1 cellular context compared by ENCODE assay signal in genomic region chr15:90043611-90044010, GRCh38.
TF ChIP-seq lines count a peak whose summit lies in the region.

No MANE protein-coding gene starts in this region.

TF ChIP-seq in GM23338, 12 proteins besides CTCF, POLR2A, EP300 and RAD21:
- TF ChIP-seq ZNF462 (CRISPR knock-in tag; IDR thresholded peaks at IDR 0.05) (no peak), CREB1 (CRISPR knock-in tag; IDR thresholded peaks at IDR 0.05; ENCODE audit: low read depth) (no peak), STAT1 (IDR thresholded peaks at IDR 0.05; ENCODE audit: unreplicated experiment) (no peak), EZH2phosphoT487 (IDR thresholded peaks at IDR 0.05; ENCODE audit: unreplicated experiment) (no peak), ZNF114 (CRISPR knock-in tag; IDR thresholded peaks at IDR 0.05) (no peak), REST (IDR thresholded peaks at IDR 0.05; ENCODE audit: unreplicated experiment) (no peak), NANOG (IDR thresholded peaks at IDR 0.05; ENCODE audit: borderline replicate concordance) (no peak), EZH2 (IDR thresholded peaks at IDR 0.05; ENCODE audit: low read depth, unreplicated experiment) (no peak)
